Comparison of ENCODE assay signal across 10 cellular contexts in the genomic region with DNA sequence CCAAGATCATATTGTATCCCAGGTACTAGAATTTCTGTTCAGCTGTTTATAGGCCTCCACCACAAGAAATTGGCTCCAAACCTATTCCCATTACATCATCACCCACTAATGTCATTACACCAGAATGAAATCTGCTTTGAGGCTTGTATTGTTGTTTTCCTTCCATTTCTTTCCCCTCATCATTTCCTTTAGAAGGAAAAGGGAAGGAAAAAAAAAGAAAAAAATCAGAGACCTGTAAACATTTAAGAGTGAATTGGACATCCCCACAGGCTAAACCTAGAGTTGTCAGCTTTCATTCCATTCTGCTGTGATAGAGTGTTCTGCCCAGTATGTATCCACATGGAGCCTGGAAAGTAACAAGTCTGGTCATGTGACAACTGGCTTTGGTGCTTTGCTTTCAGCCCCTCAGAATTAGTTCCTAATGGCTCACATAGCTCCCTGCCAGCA. TPM values are rescaled to one million over a fixed set of nuclear protein-coding genes. Genes with fewer than 3 reads are reported as not detected.
A peak's percentile ranks its signal among the peaks of the same experiment; 100 is the strongest.
DNase-seq lines count a peak whose midpoint lies in the region; ATAC-seq and TF ChIP-seq lines count a peak whose summit lies in the region.
"Had no signal": no experiment of that assay in that cellular context is flagged by ENCODE, and none has a peak within 500 bp of the region (broad histone marks: within the 10 kb centered on the region; RNA-seq: fewer than 3 reads in every experiment).

No MANE protein-coding gene starts in this region.

- no peaks in the 10 kb centered on the region for H3K27me3 Mint-ChIP-seq in brain

- H3K9me3 ChIP-seq in HEK293 (ENCODE audit: control insufficient read depth, insufficient read depth, low read depth, low read length) = no peaks in the 10 kb centered on the region
- H3K9me3 ChIP-seq in right cardiac atrium (ENCODE audit: control insufficient read depth, low read length) = no peaks in the 10 kb centered on the region
- no peaks in the 10 kb centered on the region for H3K9me3 ChIP-seq in sigmoid colon

- TF ChIP-seq CTCF in HEK293 (tag by site-specific recombination; IDR thresholded peaks at IDR 0.05) (no peak), brain (conservative IDR thresholded peaks at IDR 0.05) (no peak), sigmoid colon (IDR thresholded peaks at IDR 0.05) (no peak)

- H3K27ac Mint-ChIP-seq in brain = peak overlapping the region; percentile 65 to 91 (median 91)

- H3K4me3 ChIP-seq in HEK293 (ENCODE audit: low read depth, low read length) = no peak overlapping the region
- H3K4me3 ChIP-seq in right cardiac atrium (ENCODE audit: low read length) = no peak overlapping the region
- no peak overlapping the region for H3K4me3 ChIP-seq in sigmoid colon

- H3K4me3 Mint-ChIP-seq in brain = peak overlapping the region in 4 of 5 experiments; percentile 22 to 51 (median 30)

- TF ChIP-seq EP300 in sigmoid colon (IDR thresholded peaks at IDR 0.05) = no peak

- H3K27me3 ChIP-seq in right cardiac atrium (ENCODE audit: control insufficient read depth, insufficient read depth) (no peaks in the 10 kb centered on the region), sigmoid colon (no peaks in the 10 kb centered on the region)

- ATAC-seq in right cardiac atrium (peak; percentile 46 to 53), left lobe of liver (no peak), HG03432 (IDR thresholded peaks at IDR 0.05; ENCODE audit: unreplicated experiment) (no peak)

- peaks cover 58% of the 10 kb centered on the region for H3K4me1 Mint-ChIP-seq in brain

- POLR2A ChIA-PET in HEK293 (lab: Yijun Ruan, JAX) = no interaction called here

- no peak for TF ChIP-seq POLR2A in sigmoid colon (IDR thresholded peaks at IDR 0.05)

- CTCF ChIA-PET in HEK293 (lab: Yijun Ruan, JAX) = no interaction called here

- no peak for DNase-seq in right cardiac atrium
- DNase-seq in sigmoid colon = no peak
- DNase-seq in NCI-H2171 (lab: John Stamatoyannopoulos, UW) = no peak
- no peak for DNase-seq in left lobe of liver (ENCODE audit: low spot score)
- DNase-seq in NOMO-1 (lab: John Stamatoyannopoulos, UW; ENCODE audit: unreplicated experiment in 2 of 2) = no peak
- DNase-seq: activated CD4-positive, alpha-beta T cell treated with anti-CD3 and anti-CD28 coated beads for 1 hour; stimulated activated CD4-positive, alpha-beta T cell treated with anti-CD3 and anti-CD28 coated beads, Interleukin-2, amount 100 ng/mL, for 48 hours had no signal

- H3K4me1 ChIP-seq in HEK293 (ENCODE audit: control insufficient read depth, insufficient read depth, low read length) (peaks cover 4% of the 10 kb centered on the region; the same call in 1 of the 2 replicates), right cardiac atrium (ENCODE audit: control insufficient read depth, insufficient read depth, low read length) (peaks cover 3% of the 10 kb centered on the region), sigmoid colon (peaks cover 0 to 73% (median 59%) of the 10 kb centered on the region in 4 donors)

- H3K27ac ChIP-seq in HEK293 (ENCODE audit: extremely low read depth, low read depth, low read length) (no peak overlapping the region), right cardiac atrium (ENCODE audit: low read length) (no peak overlapping the region), sigmoid colon (peak overlapping the region; percentile 51 to 70 (median 63))

- H3K36me3 ChIP-seq in HEK293 (ENCODE audit: control insufficient read depth in 2 of 2, insufficient read depth in 1 of 2, low read length in 2 of 2) = peaks cover 0 to 29% of the 10 kb centered on the region in 2 experiments; a peak in 2 of 3 replicates
- H3K36me3 ChIP-seq in sigmoid colon = peaks cover 0 to 7% (median 0%) of the 10 kb centered on the region in 4 donors

- no peaks in the 10 kb centered on the region for H3K9me3 Mint-ChIP-seq in brain

- intact Hi-C loops in right cardiac atrium (cut with DNase I) (no loop called here), sigmoid colon (cut with DNase I) (no loop called here)

- peaks cover 46% of the 10 kb centered on the region for H3K36me3 Mint-ChIP-seq in brain

TF ChIP-seq in HEK293, 187 proteins besides CTCF, POLR2A, EP300 and RAD21 (continues in another document):
- no peak for TF ChIP-seq ZNF664 (tag by site-specific recombination; IDR thresholded peaks at IDR 0.05)
- no peak for TF ChIP-seq ZBTB49 (tag by site-specific recombination; IDR thresholded peaks at IDR 0.05; ENCODE audit: low read depth)
- no peak for TF ChIP-seq ZNF768 (tag by site-specific recombination; IDR thresholded peaks at IDR 0.05)
- TF ChIP-seq, protein P1, sequence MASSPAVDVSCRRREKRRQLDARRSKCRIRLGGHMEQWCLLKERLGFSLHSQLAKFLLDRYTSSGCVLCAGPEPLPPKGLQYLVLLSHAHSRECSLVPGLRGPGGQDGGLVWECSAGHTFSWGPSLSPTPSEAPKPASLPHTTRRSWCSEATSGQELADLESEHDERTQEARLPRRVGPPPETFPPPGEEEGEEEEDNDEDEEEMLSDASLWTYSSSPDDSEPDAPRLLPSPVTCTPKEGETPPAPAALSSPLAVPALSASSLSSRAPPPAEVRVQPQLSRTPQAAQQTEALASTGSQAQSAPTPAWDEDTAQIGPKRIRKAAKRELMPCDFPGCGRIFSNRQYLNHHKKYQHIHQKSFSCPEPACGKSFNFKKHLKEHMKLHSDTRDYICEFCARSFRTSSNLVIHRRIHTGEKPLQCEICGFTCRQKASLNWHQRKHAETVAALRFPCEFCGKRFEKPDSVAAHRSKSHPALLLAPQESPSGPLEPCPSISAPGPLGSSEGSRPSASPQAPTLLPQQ (tag by site-specific recombination; IDR thresholded peaks at IDR 0.05) = peak; percentile 26; the same call in 1 of the 2 replicates
- 0 out of 2 replicates have a peak, but pooled peaks have one; percentile 27 for TF ChIP-seq ZBTB17 (tag by site-specific recombination; IDR thresholded peaks at IDR 0.05)
- TF ChIP-seq, protein P2, sequence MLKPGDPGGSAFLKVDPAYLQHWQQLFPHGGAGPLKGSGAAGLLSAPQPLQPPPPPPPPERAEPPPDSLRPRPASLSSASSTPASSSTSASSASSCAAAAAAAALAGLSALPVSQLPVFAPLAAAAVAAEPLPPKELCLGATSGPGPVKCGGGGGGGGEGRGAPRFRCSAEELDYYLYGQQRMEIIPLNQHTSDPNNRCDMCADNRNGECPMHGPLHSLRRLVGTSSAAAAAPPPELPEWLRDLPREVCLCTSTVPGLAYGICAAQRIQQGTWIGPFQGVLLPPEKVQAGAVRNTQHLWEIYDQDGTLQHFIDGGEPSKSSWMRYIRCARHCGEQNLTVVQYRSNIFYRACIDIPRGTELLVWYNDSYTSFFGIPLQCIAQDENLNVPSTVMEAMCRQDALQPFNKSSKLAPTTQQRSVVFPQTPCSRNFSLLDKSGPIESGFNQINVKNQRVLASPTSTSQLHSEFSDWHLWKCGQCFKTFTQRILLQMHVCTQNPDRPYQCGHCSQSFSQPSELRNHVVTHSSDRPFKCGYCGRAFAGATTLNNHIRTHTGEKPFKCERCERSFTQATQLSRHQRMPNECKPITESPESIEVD (tag by site-specific recombination; IDR thresholded peaks at IDR 0.05) = peak; percentile 76

RNA-seq across cellular contexts. Expression of gene NFYC, which starts 44.6 kb away (rescaled TPM):
- polyA plus RNA-seq in brain (ENCODE audit: insufficient read depth, low read depth, low replicate concordance) = 88.3 TPM
- total RNA-seq in right cardiac atrium = 10 to 100 TPM; 70.6 to 82.6 (median 78.9) TPM
- polyA plus RNA-seq in right cardiac atrium = 63.6 TPM
- 10 to 100 TPM; 38.0 to 53.5 (median 42.1) TPM for total RNA-seq in sigmoid colon
- 10 to 100 TPM; 39.0 to 42.9 (median 41.8) TPM for polyA plus RNA-seq in sigmoid colon
- total RNA-seq in left lobe of liver = 26.8 TPM

RNA-seq across cellular contexts. Expression of gene KCNQ4, which starts 47.5 kb away (rescaled TPM):
- polyA plus RNA-seq in brain (ENCODE audit: insufficient read depth, low read depth, low replicate concordance) (1.8 TPM), right cardiac atrium (0.88 TPM), sigmoid colon (1 to 10 TPM in 1 of 3 donors, under 1 TPM in 1, not detected in 1; 0.60 to 2.6 TPM)
- total RNA-seq in right cardiac atrium (1 to 10 TPM in 2 of 4 donors, under 1 TPM in 2; 0.71 to 1.8 (median 1.00) TPM), sigmoid colon (10 to 100 TPM in 1 of 4 donors, 1 to 10 TPM in 3; 4.8 to 10.8 (median 8.7) TPM), left lobe of liver (0.20 TPM)

Comparison
In these comparisons a context has a peak if more than half of its experiments do, and no peak if none do; other contexts are left out.
1. H3K27ac ChIP-seq: peak in sigmoid colon (4 of 4); none in HEK293 (single experiment) and right cardiac atrium (single experiment).
2. ATAC-seq: peak in right cardiac atrium (2 of 2); none in left lobe of liver (single experiment) and HG03432 (single experiment).